1 cellular context compared by ENCODE assay signal in the genomic region with DNA sequence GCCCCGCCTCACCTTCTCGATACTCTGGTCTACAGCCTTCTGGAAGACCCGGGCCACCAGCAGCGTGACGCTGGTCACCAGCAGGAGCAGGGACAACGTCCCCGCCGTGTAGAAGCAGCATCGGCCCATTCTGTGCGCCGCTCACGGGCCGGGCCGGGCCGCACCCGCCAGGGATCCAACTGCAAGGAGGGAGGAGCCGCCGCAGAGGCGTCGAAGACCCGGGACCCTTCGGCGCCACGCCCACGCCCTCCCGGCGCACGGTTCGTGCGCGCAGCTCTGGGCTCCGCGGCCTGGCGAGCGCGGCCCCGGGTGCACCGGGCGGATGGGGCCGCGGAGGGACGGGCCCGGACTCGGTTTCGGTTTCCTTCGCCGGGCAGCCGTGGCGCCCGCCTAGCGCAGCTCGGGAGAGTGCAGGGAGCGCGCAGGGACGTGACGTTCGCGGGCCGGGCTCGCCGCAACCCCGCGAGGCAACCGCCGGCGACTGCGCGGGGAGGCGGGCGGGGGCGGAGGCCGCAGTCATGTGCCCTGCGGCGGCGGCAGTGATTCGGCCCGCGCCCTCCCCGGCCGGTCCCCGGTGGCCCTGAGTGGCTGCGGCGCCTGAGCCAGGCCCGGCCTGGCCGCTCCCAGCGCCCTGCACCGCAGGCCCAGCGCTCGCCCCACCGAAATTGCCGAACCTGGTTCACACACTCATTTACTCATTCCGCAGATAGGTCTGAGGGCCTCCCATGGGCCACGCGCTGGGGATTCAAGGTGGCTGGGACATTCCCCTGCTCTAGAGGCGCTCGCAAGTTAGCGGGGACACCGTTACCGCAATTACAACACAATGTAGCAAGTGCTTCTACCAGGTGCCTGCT.
TF ChIP-seq lines count a peak whose summit lies in the region.

A gene with protein sequence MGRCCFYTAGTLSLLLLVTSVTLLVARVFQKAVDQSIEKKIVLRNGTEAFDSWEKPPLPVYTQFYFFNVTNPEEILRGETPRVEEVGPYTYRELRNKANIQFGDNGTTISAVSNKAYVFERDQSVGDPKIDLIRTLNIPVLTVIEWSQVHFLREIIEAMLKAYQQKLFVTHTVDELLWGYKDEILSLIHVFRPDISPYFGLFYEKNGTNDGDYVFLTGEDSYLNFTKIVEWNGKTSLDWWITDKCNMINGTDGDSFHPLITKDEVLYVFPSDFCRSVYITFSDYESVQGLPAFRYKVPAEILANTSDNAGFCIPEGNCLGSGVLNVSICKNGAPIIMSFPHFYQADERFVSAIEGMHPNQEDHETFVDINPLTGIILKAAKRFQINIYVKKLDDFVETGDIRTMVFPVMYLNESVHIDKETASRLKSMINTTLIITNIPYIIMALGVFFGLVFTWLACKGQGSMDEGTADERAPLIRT (minus strand): TSS at position 410 of the 854 bp plus-strand sequence. CDS start 281 bp downstream, at position 129.

TF ChIP-seq in HepG2, 621 proteins besides CTCF, POLR2A, EP300 and RAD21 (continued from another document and continues in another):
- TF ChIP-seq, protein P1, sequence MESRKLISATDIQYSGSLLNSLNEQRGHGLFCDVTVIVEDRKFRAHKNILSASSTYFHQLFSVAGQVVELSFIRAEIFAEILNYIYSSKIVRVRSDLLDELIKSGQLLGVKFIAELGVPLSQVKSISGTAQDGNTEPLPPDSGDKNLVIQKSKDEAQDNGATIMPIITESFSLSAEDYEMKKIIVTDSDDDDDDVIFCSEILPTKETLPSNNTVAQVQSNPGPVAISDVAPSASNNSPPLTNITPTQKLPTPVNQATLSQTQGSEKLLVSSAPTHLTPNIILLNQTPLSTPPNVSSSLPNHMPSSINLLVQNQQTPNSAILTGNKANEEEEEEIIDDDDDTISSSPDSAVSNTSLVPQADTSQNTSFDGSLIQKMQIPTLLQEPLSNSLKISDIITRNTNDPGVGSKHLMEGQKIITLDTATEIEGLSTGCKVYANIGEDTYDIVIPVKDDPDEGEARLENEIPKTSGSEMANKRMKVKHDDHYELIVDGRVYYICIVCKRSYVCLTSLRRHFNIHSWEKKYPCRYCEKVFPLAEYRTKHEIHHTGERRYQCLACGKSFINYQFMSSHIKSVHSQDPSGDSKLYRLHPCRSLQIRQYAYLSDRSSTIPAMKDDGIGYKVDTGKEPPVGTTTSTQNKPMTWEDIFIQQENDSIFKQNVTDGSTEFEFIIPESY (CRISPR knock-in tag; IDR thresholded peaks at IDR 0.05), result peak; percentile 3; the same call in 1 of the 2 replicates
- no peak for TF ChIP-seq CBX2 (IDR thresholded peaks at IDR 0.05; ENCODE audit: low read depth, low read length)
- no peak for TF ChIP-seq CBX2 (CRISPR knock-in tag; IDR thresholded peaks at IDR 0.05; ENCODE audit: low read depth)
- no peak for TF ChIP-seq KLF15 (CRISPR knock-in tag; IDR thresholded peaks at IDR 0.05; ENCODE audit: borderline replicate concordance)
- TF ChIP-seq, protein P2, sequence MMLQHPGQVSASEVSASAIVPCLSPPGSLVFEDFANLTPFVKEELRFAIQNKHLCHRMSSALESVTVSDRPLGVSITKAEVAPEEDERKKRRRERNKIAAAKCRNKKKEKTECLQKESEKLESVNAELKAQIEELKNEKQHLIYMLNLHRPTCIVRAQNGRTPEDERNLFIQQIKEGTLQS (CRISPR knock-in tag; IDR thresholded peaks at IDR 0.05), result peak; percentile 32; the same call in 1 of the 2 replicates
- no peak for TF ChIP-seq SUZ12 (IDR thresholded peaks at IDR 0.05; ENCODE audit: low read depth, low read length)
- no peak for TF ChIP-seq MATR3 (CRISPR knock-in tag; IDR thresholded peaks at IDR 0.05)
- no peak; the same call in 1 of the 2 replicates for TF ChIP-seq MTA1 (CRISPR knock-in tag; IDR thresholded peaks at IDR 0.05; ENCODE audit: borderline replicate concordance)
- no peak for TF ChIP-seq KAT2B (IDR thresholded peaks at IDR 0.05; ENCODE audit: borderline replicate concordance, low read depth, low read length)
- TF ChIP-seq ARNTL (CRISPR knock-in tag; IDR thresholded peaks at IDR 0.05), result 0 out of 2 replicates have a peak, but pooled peaks have one; percentile 54
- no peak for TF ChIP-seq ZNF720 (CRISPR knock-in tag; IDR thresholded peaks at IDR 0.05)
- TF ChIP-seq, protein P3, sequence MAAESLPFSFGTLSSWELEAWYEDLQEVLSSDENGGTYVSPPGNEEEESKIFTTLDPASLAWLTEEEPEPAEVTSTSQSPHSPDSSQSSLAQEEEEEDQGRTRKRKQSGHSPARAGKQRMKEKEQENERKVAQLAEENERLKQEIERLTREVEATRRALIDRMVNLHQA (CRISPR knock-in tag; IDR thresholded peaks at IDR 0.05), result no peak
- TF ChIP-seq PCBP2 (optimal IDR thresholded peaks at IDR 0.05; ENCODE audit: low read depth, low read length, poor library complexity, severe bottlenecking), result no peak
- TF ChIP-seq HNF4A (CRISPR knock-in tag; IDR thresholded peaks at IDR 0.05), result no peak
- no peak for TF ChIP-seq PAF1 (CRISPR knock-in tag; IDR thresholded peaks at IDR 0.05)
- TF ChIP-seq, protein P4, sequence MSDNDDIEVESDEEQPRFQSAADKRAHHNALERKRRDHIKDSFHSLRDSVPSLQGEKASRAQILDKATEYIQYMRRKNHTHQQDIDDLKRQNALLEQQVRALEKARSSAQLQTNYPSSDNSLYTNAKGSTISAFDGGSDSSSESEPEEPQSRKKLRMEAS (IDR thresholded peaks at IDR 0.05), result peak; percentile 83
- TF ChIP-seq, protein P5, sequence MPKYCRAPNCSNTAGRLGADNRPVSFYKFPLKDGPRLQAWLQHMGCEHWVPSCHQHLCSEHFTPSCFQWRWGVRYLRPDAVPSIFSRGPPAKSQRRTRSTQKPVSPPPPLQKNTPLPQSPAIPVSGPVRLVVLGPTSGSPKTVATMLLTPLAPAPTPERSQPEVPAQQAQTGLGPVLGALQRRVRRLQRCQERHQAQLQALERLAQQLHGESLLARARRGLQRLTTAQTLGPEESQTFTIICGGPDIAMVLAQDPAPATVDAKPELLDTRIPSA (CRISPR knock-in tag; IDR thresholded peaks at IDR 0.05; ENCODE audit: borderline replicate concordance), result 0 out of 2 replicates have a peak, but pooled peaks have one; percentile 22
- no peak; the same call in 1 of the 2 replicates for TF ChIP-seq SP2 (CRISPR knock-in tag; IDR thresholded peaks at IDR 0.05)
- peak; percentile 69; the same call in 1 of the 2 replicates for TF ChIP-seq TOPORS (CRISPR knock-in tag; IDR thresholded peaks at IDR 0.05)
- TF ChIP-seq HCFC1 (IDR thresholded peaks at IDR 0.05; ENCODE audit: low read depth, low read length), result no peak; the same call in 1 of the 2 replicates
- TF ChIP-seq ZBTB3 (CRISPR knock-in tag; IDR thresholded peaks at IDR 0.05; ENCODE audit: borderline replicate concordance, low read depth), result 0 out of 2 replicates have a peak, but pooled peaks have one; percentile 67
- no peak for TF ChIP-seq SOX6 (IDR thresholded peaks at IDR 0.05)
- 0 out of 2 replicates have a peak, but pooled peaks have one; percentile 27 for TF ChIP-seq SOX6 (CRISPR knock-in tag; IDR thresholded peaks at IDR 0.05)
- TF ChIP-seq ZSCAN20 (CRISPR knock-in tag; IDR thresholded peaks at IDR 0.05; ENCODE audit: borderline replicate concordance), result 0 out of 2 replicates have a peak, but pooled peaks have one; percentile 46
- no peak for TF ChIP-seq ZNF775 (CRISPR knock-in tag; IDR thresholded peaks at IDR 0.05; ENCODE audit: borderline replicate concordance)
- TF ChIP-seq ZNF674 (CRISPR knock-in tag; IDR thresholded peaks at IDR 0.05; ENCODE audit: low read depth), result no peak
- TF ChIP-seq ZNF34 (CRISPR knock-in tag; IDR thresholded peaks at IDR 0.05; ENCODE audit: borderline replicate concordance), result peak; percentile 93; the same call in 1 of the 2 replicates
- TF ChIP-seq DR1 (CRISPR knock-in tag; IDR thresholded peaks at IDR 0.05), result no peak; the same call in 1 of the 2 replicates
- no peak; the same call in 1 of the 2 replicates for TF ChIP-seq ZNF235 (CRISPR knock-in tag; IDR thresholded peaks at IDR 0.05; ENCODE audit: borderline replicate concordance)
- TF ChIP-seq ZFP82 (CRISPR knock-in tag; IDR thresholded peaks at IDR 0.05; ENCODE audit: borderline replicate concordance), result 0 out of 2 replicates have a peak, but pooled peaks have one; percentile 64
- peak; percentile 24; the same call in 1 of the 2 replicates for TF ChIP-seq ESRRA (CRISPR knock-in tag; IDR thresholded peaks at IDR 0.05; ENCODE audit: low read depth)
- TF ChIP-seq SMC3 (IDR thresholded peaks at IDR 0.05; ENCODE audit: low read length), result no peak
- peak; percentile 72; the same call in 1 of the 2 replicates for TF ChIP-seq MXD4 (CRISPR knock-in tag; IDR thresholded peaks at IDR 0.05)
- TF ChIP-seq, protein P6, sequence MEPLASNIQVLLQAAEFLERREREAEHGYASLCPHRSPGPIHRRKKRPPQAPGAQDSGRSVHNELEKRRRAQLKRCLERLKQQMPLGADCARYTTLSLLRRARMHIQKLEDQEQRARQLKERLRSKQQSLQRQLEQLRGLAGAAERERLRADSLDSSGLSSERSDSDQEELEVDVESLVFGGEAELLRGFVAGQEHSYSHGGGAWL (CRISPR knock-in tag; IDR thresholded peaks at IDR 0.05), result 0 out of 2 replicates have a peak, but pooled peaks have one; percentile 57
- TF ChIP-seq ZFAT (CRISPR knock-in tag; conservative IDR thresholded peaks at IDR 0.05), result no peak
- no peak for TF ChIP-seq ARID2 (CRISPR knock-in tag; IDR thresholded peaks at IDR 0.05; ENCODE audit: borderline replicate concordance)
- no peak for TF ChIP-seq DPF2 (CRISPR knock-in tag; IDR thresholded peaks at IDR 0.05; ENCODE audit: borderline replicate concordance, low read depth)
- TF ChIP-seq THYN1 (CRISPR knock-in tag; IDR thresholded peaks at IDR 0.05; ENCODE audit: borderline replicate concordance, low read depth), result no peak
- TF ChIP-seq ZNF605 (CRISPR knock-in tag; IDR thresholded peaks at IDR 0.05), result no peak
- peak; percentile 79; the same call in 1 of the 2 replicates for TF ChIP-seq ZNF616 (CRISPR knock-in tag; IDR thresholded peaks at IDR 0.05; ENCODE audit: low read depth)
- no peak for TF ChIP-seq SRSF9 (IDR thresholded peaks at IDR 0.05; ENCODE audit: borderline replicate concordance, insufficient read depth, low read depth, low read length, poor library complexity, severe bottlenecking)
- TF ChIP-seq NR2C2 (CRISPR knock-in tag; IDR thresholded peaks at IDR 0.05; ENCODE audit: borderline replicate concordance), result peak; percentile 11
- no peak for TF ChIP-seq SRSF4 (IDR thresholded peaks at IDR 0.05; ENCODE audit: low read depth, low read length, poor library complexity, severe bottlenecking)
- TF ChIP-seq TBX2 (CRISPR knock-in tag; IDR thresholded peaks at IDR 0.05; ENCODE audit: borderline replicate concordance), result peak; percentile 8; the same call in 1 of the 2 replicates
- peak; percentile 55; the same call in 1 of the 2 replicates for TF ChIP-seq CHD2 (IDR thresholded peaks at IDR 0.05; ENCODE audit: low read depth, low read length)
- no peak for TF ChIP-seq MBNL3 (CRISPR knock-in tag; conservative IDR thresholded peaks at IDR 0.05)
- TF ChIP-seq PCBP1 (IDR thresholded peaks at IDR 0.05; ENCODE audit: borderline replicate concordance, low read depth, low read length), result no peak
- TF ChIP-seq, protein P7, sequence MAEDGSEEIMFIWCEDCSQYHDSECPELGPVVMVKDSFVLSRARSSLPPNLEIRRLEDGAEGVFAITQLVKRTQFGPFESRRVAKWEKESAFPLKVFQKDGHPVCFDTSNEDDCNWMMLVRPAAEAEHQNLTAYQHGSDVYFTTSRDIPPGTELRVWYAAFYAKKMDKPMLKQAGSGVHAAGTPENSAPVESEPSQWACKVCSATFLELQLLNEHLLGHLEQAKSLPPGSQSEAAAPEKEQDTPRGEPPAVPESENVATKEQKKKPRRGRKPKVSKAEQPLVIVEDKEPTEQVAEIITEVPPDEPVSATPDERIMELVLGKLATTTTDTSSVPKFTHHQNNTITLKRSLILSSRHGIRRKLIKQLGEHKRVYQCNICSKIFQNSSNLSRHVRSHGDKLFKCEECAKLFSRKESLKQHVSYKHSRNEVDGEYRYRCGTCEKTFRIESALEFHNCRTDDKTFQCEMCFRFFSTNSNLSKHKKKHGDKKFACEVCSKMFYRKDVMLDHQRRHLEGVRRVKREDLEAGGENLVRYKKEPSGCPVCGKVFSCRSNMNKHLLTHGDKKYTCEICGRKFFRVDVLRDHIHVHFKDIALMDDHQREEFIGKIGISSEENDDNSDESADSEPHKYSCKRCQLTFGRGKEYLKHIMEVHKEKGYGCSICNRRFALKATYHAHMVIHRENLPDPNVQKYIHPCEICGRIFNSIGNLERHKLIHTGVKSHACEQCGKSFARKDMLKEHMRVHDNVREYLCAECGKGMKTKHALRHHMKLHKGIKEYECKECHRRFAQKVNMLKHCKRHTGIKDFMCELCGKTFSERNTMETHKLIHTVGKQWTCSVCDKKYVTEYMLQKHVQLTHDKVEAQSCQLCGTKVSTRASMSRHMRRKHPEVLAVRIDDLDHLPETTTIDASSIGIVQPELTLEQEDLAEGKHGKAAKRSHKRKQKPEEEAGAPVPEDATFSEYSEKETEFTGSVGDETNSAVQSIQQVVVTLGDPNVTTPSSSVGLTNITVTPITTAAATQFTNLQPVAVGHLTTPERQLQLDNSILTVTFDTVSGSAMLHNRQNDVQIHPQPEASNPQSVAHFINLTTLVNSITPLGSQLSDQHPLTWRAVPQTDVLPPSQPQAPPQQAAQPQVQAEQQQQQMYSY (CRISPR knock-in tag; IDR thresholded peaks at IDR 0.05), result no peak
- peak; percentile 69; the same call in 1 of the 2 replicates for TF ChIP-seq HOXA3 (CRISPR knock-in tag; IDR thresholded peaks at IDR 0.05)
- no peak; the same call in 1 of the 2 replicates for TF ChIP-seq YEATS2 (CRISPR knock-in tag; IDR thresholded peaks at IDR 0.05; ENCODE audit: borderline replicate concordance)
- no peak for TF ChIP-seq ZNF264 (CRISPR knock-in tag; IDR thresholded peaks at IDR 0.05)
- TF ChIP-seq, protein P8, sequence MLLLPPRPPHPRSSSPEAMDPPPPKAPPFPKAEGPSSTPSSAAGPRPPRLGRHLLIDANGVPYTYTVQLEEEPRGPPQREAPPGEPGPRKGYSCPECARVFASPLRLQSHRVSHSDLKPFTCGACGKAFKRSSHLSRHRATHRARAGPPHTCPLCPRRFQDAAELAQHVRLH (CRISPR knock-in tag; IDR thresholded peaks at IDR 0.05; ENCODE audit: borderline replicate concordance, low read depth), result no peak; the same call in none of the 2 replicates
- TF ChIP-seq ZNF577 (CRISPR knock-in tag; IDR thresholded peaks at IDR 0.05; ENCODE audit: borderline replicate concordance, low read depth), result no peak
- no peak for TF ChIP-seq SP1 (IDR thresholded peaks at IDR 0.05)
- peak; percentile 33; the same call in 1 of the 2 replicates for TF ChIP-seq SP1 (CRISPR knock-in tag; IDR thresholded peaks at IDR 0.05)
- TF ChIP-seq SALL2 (CRISPR knock-in tag; IDR thresholded peaks at IDR 0.05), result no peak
- TF ChIP-seq GATA4 (IDR thresholded peaks at IDR 0.05; ENCODE audit: borderline replicate concordance, low read depth), result peak; percentile 14; the same call in 1 of the 2 replicates
- TF ChIP-seq ZNF451 (CRISPR knock-in tag; IDR thresholded peaks at IDR 0.05), result peak; percentile 75; the same call in 1 of the 2 replicates
- TF ChIP-seq ZNF296 (CRISPR knock-in tag; conservative IDR thresholded peaks at IDR 0.05), result no peak
- TF ChIP-seq ZNF776 (CRISPR knock-in tag; IDR thresholded peaks at IDR 0.05), result no peak; the same call in 1 of the 2 replicates
- TF ChIP-seq ATRX (CRISPR knock-in tag; IDR thresholded peaks at IDR 0.05; ENCODE audit: borderline replicate concordance), result no peak
- no peak for TF ChIP-seq ONECUT2 (CRISPR knock-in tag; IDR thresholded peaks at IDR 0.05)
- no peak for TF ChIP-seq ZNF33A (CRISPR knock-in tag; IDR thresholded peaks at IDR 0.05; ENCODE audit: borderline replicate concordance)
- TF ChIP-seq ZSCAN12 (CRISPR knock-in tag; IDR thresholded peaks at IDR 0.05), result no peak
- no peak for TF ChIP-seq MED13 (CRISPR knock-in tag; IDR thresholded peaks at IDR 0.05)
